In the genomic region with DNA sequence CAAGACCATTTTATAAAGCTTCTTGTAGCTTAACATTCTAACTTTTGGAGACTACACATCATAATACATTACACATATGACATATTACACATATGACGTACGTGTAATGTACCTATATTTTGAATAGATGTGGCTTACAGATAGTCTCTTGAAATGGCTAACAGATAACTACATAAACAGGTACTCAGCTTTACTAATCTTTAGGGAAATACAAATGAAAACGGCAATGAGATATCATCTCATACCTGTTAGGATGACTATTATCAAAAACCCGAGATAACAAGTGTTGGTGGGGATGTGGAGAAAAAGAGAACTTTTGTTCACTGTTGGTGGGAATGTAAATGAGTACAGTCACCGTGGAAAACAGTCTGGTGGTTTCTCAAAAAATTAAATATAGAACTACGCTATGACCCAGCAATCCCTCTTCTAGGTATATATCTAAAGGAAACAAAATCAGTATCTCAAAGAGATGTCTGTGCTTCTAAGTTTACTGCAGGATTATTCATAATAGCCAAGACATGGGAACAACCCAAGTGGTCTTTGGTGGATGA, we compare ENCODE assay signal across 29 cellular contexts.
DNase-seq lines count a peak whose midpoint lies in the region; ATAC-seq lines count a peak whose summit lies in the region.
"Had no signal": no experiment of that assay in that cellular context is flagged by ENCODE, and none has a peak within 500 bp of the region (broad histone marks: within the 10 kb centered on the region; RNA-seq: fewer than 3 reads in every experiment).

No MANE protein-coding gene starts in this region.

- ATAC-seq in activated CD8-positive, alpha-beta memory T cell treated with anti-CD3 and anti-CD28 coated beads, Interleukin-2, amount 10 ng/mL, durations not matched to agents 7 days and 5 days = no peak
- ATAC-seq in naive thymus-derived CD8-positive, alpha-beta T cell = no peak
- ATAC-seq in GM18520 (IDR thresholded peaks at IDR 0.05; ENCODE audit: unreplicated experiment) = no peak
- ATAC-seq: esophagus mucosa had no signal

- no peaks in the 10 kb centered on the region for H3K36me3 ChIP-seq in CD8-positive, alpha-beta memory T cell (ENCODE audit: insufficient read depth, low read length)
- H3K36me3 ChIP-seq: cardiac muscle cell had no signal

- no peaks in the 10 kb centered on the region for H3K9me3 Mint-ChIP-seq in activated CD8-positive, alpha-beta memory T cell treated with anti-CD3 and anti-CD28 coated beads, Interleukin-2, amount 10 ng/mL, durations not matched to agents 7 days and 5 days (ENCODE audit: low read depth)
- no peaks in the 10 kb centered on the region for H3K9me3 Mint-ChIP-seq in CD8-positive, alpha-beta memory T cell
- peaks cover 4% of the 10 kb centered on the region for H3K9me3 Mint-ChIP-seq in activated T-helper 1 cell treated with anti-CD3 and anti-CD28 coated beads, Interleukin-12 subunit alpha, Interleukin-12 subunit beta, Interleukin-2, Interleukin-4 antibody, amounts not matched to agents 30 ng/mL and 10 ng/mL and 1 ng/mL, durations not matched to agents 14 hours and 24 hours and 36 hours
- H3K9me3 Mint-ChIP-seq in naive thymus-derived CD8-positive, alpha-beta T cell = peaks cover 0 to 20% (median 0%) of the 10 kb centered on the region in 9 donors
- H3K9me3 Mint-ChIP-seq: endodermal cell, nephron progenitor cell, type B pancreatic cell had no signal

- CTCF ChIA-PET in activated CD8-positive, alpha-beta memory T cell treated with anti-CD3 and anti-CD28 coated beads, Interleukin-2, amount 10 ng/mL, durations not matched to agents 7 days and 5 days (lab: Charles Lee) = interaction anchor here (1.4 kb wide), 1 partner anchor 16 kb away, joined by 3 read pairs; no protein-coding TSS in a partner anchor
- CTCF ChIA-PET in CD8-positive, alpha-beta memory T cell (lab: Charles Lee) = no interaction called here

- H3K27ac Mint-ChIP-seq in activated CD8-positive, alpha-beta memory T cell treated with anti-CD3 and anti-CD28 coated beads, Interleukin-2, amount 10 ng/mL, durations not matched to agents 7 days and 5 days = peak overlapping the region; percentile 79
- H3K27ac Mint-ChIP-seq in CD8-positive, alpha-beta memory T cell = peak overlapping the region in 7 of 8 donors; percentile 47 to 96 (median 89)
- peak overlapping the region; percentile 70 for H3K27ac Mint-ChIP-seq in activated T-helper 1 cell treated with anti-CD3 and anti-CD28 coated beads, Interleukin-12 subunit alpha, Interleukin-12 subunit beta, Interleukin-2, Interleukin-4 antibody, amounts not matched to agents 30 ng/mL and 10 ng/mL and 1 ng/mL, durations not matched to agents 14 hours and 24 hours and 36 hours
- peak overlapping the region; percentile 86 to 100 (median 98) for H3K27ac Mint-ChIP-seq in naive thymus-derived CD8-positive, alpha-beta T cell
- H3K27ac Mint-ChIP-seq: endodermal cell, nephron progenitor cell, type B pancreatic cell had no signal

- intact Hi-C loops in activated T-helper 1 cell treated with anti-CD3 and anti-CD28 coated beads, Interleukin-12 subunit alpha, Interleukin-12 subunit beta, Interleukin-2, Interleukin-4 antibody, amounts not matched to agents 30 ng/mL and 10 ng/mL and 1 ng/mL, durations not matched to agents 14 hours and 24 hours and 36 hours (cut with micrococcal nuclease) = loop anchor here (1.0 to 5.0 kb wide), 4 partner anchors 10 to 418 kb away; no protein-coding TSS in a partner anchor

- H3K27ac ChIP-seq in CD8-positive, alpha-beta memory T cell (ENCODE audit: low read depth, low read length) = no peak overlapping the region
- H3K27ac ChIP-seq: cardiac muscle cell had no signal

- H3K36me3 Mint-ChIP-seq in activated CD8-positive, alpha-beta memory T cell treated with anti-CD3 and anti-CD28 coated beads, Interleukin-2, amount 10 ng/mL, durations not matched to agents 7 days and 5 days = peaks cover 4% of the 10 kb centered on the region
- peaks cover 0 to 15% (median 7%) of the 10 kb centered on the region in 3 donors for H3K36me3 Mint-ChIP-seq in CD8-positive, alpha-beta memory T cell
- peaks cover 10% of the 10 kb centered on the region for H3K36me3 Mint-ChIP-seq in activated T-helper 1 cell treated with anti-CD3 and anti-CD28 coated beads, Interleukin-12 subunit alpha, Interleukin-12 subunit beta, Interleukin-2, Interleukin-4 antibody, amounts not matched to agents 30 ng/mL and 10 ng/mL and 1 ng/mL, durations not matched to agents 14 hours and 24 hours and 36 hours (ENCODE audit: low read depth)
- H3K36me3 Mint-ChIP-seq in naive thymus-derived CD8-positive, alpha-beta T cell = no peaks in the 10 kb centered on the region
- H3K36me3 Mint-ChIP-seq: type B pancreatic cell had no signal

- H3K4me3 ChIP-seq in CD8-positive, alpha-beta memory T cell (ENCODE audit: low read length) = no peak overlapping the region
- H3K4me3 ChIP-seq: cardiac muscle cell, lung had no signal

- H3K4me3 Mint-ChIP-seq in activated CD8-positive, alpha-beta memory T cell treated with anti-CD3 and anti-CD28 coated beads, Interleukin-2, amount 10 ng/mL, durations not matched to agents 7 days and 5 days = no peak overlapping the region
- H3K4me3 Mint-ChIP-seq in CD8-positive, alpha-beta memory T cell = no peak overlapping the region
- H3K4me3 Mint-ChIP-seq in activated T-helper 1 cell treated with anti-CD3 and anti-CD28 coated beads, Interleukin-12 subunit alpha, Interleukin-12 subunit beta, Interleukin-2, Interleukin-4 antibody, amounts not matched to agents 30 ng/mL and 10 ng/mL and 1 ng/mL, durations not matched to agents 14 hours and 24 hours and 36 hours = no peak overlapping the region
- H3K4me3 Mint-ChIP-seq in naive thymus-derived CD8-positive, alpha-beta T cell = peak overlapping the region in 5 of 10 donors; percentile 33 to 66 (median 50)
- H3K4me3 Mint-ChIP-seq: endodermal cell, nephron progenitor cell, type B pancreatic cell had no signal

- H3K9me3 ChIP-seq in CD8-positive, alpha-beta memory T cell (ENCODE audit: low read length) = no peaks in the 10 kb centered on the region
- H3K9me3 ChIP-seq: Caco-2 had no signal

- no peaks in the 10 kb centered on the region for H3K27me3 ChIP-seq in CD8-positive, alpha-beta memory T cell (ENCODE audit: insufficient read depth, low read length, poor library complexity, severe bottlenecking)
- H3K27me3 ChIP-seq: cardiac muscle cell had no signal

- DNase-seq in activated CD8-positive, alpha-beta memory T cell treated with anti-CD3 and anti-CD28 coated beads, Interleukin-2, amount 10 ng/mL, durations not matched to agents 7 days and 5 days = no peak
- no peak for DNase-seq in activated CD8-positive, alpha-beta memory T cell treated with anti-CD3 and anti-CD28 coated beads for 24 hours
- no peak for DNase-seq in CD8-positive, alpha-beta memory T cell
- DNase-seq in activated T-helper 1 cell treated with anti-CD3 and anti-CD28 coated beads, Interleukin-12 subunit alpha, Interleukin-12 subunit beta, Interleukin-2, Interleukin-4 antibody, amounts not matched to agents 30 ng/mL and 10 ng/mL and 1 ng/mL, durations not matched to agents 14 hours and 24 hours and 36 hours (ENCODE audit: low spot score) = no peak
- no peak for DNase-seq in naive thymus-derived CD8-positive, alpha-beta T cell
- DNase-seq in hippocampal formation (lab: John Stamatoyannopoulos, UW) = no peak
- DNase-seq in COLO829 (ENCODE audit: low spot score) = no peak
- DNase-seq: activated CD4-positive, CD25-positive, alpha-beta regulatory T cell; activated gamma-delta T cell treated with Interleukin-2 at 50 U/mL for 16 hours; aorta; Caco-2; endodermal cell; foreskin fibroblast; head of caudate nucleus; KBM-7; NCI-H1105; NCI-H2029 treated with DMSO at 0.1 percent for 48 hours; NCI-H526 treated with DMSO at 0.1 percent for 48 hours; nephron progenitor cell; retina; SHP77; small intestine; stimulated activated CD4-positive, alpha-beta T cell treated with anti-CD3 and anti-CD28 coated beads, Interleukin-1b, Interleukin-23, amount 100 ng/mL, for 48 hours; stimulated activated CD8-positive, alpha-beta memory T cell treated with anti-CD3 and anti-CD28 coated beads, Interleukin-4, amount 100 ng/mL, for 48 hours had no signal

- H3K27me3 Mint-ChIP-seq in activated CD8-positive, alpha-beta memory T cell treated with anti-CD3 and anti-CD28 coated beads, Interleukin-2, amount 10 ng/mL, durations not matched to agents 7 days and 5 days = no peaks in the 10 kb centered on the region
- H3K27me3 Mint-ChIP-seq in CD8-positive, alpha-beta memory T cell = no peaks in the 10 kb centered on the region
- no peaks in the 10 kb centered on the region for H3K27me3 Mint-ChIP-seq in activated T-helper 1 cell treated with anti-CD3 and anti-CD28 coated beads, Interleukin-12 subunit alpha, Interleukin-12 subunit beta, Interleukin-2, Interleukin-4 antibody, amounts not matched to agents 30 ng/mL and 10 ng/mL and 1 ng/mL, durations not matched to agents 14 hours and 24 hours and 36 hours (ENCODE audit: insufficient read depth)
- H3K27me3 Mint-ChIP-seq in naive thymus-derived CD8-positive, alpha-beta T cell = no peaks in the 10 kb centered on the region

- POLR2A ChIA-PET in CD8-positive, alpha-beta memory T cell (lab: Charles Lee) = interaction anchor here (0.9 kb wide), 1 partner anchor 14 kb away, joined by 3 read pairs; no protein-coding TSS in a partner anchor
- POLR2A ChIA-PET in naive thymus-derived CD8-positive, alpha-beta T cell (lab: Charles Lee) = interaction anchor here (0.7 to 1.2 kb wide), 3 partner anchors 12 to 83 kb away, joined by 3 to 5 read pairs (median 3); no protein-coding TSS in a partner anchor

- H3K4me1 ChIP-seq in CD8-positive, alpha-beta memory T cell (ENCODE audit: insufficient read depth, low read length) = peaks cover 54% of the 10 kb centered on the region
- H3K4me1 ChIP-seq: Caco-2 had no signal

- peaks cover 54% of the 10 kb centered on the region for H3K4me1 Mint-ChIP-seq in activated CD8-positive, alpha-beta memory T cell treated with anti-CD3 and anti-CD28 coated beads, Interleukin-2, amount 10 ng/mL, durations not matched to agents 7 days and 5 days
- H3K4me1 Mint-ChIP-seq in CD8-positive, alpha-beta memory T cell = peaks cover 51 to 81% (median 80%) of the 10 kb centered on the region in 3 donors
- H3K4me1 Mint-ChIP-seq in activated T-helper 1 cell treated with anti-CD3 and anti-CD28 coated beads, Interleukin-12 subunit alpha, Interleukin-12 subunit beta, Interleukin-2, Interleukin-4 antibody, amounts not matched to agents 30 ng/mL and 10 ng/mL and 1 ng/mL, durations not matched to agents 14 hours and 24 hours and 36 hours (ENCODE audit: low read depth) = peaks cover 88% of the 10 kb centered on the region
- peaks cover 33 to 85% (median 71%) of the 10 kb centered on the region in 4 donors for H3K4me1 Mint-ChIP-seq in naive thymus-derived CD8-positive, alpha-beta T cell
